ENCODE assay signal across 28 cellular contexts in genomic region chr9:98686961-98687855, GRCh38. TPM values are rescaled to one million over a fixed set of nuclear protein-coding genes. Genes with fewer than 3 reads are reported as not detected.
A peak's percentile ranks its signal among the peaks of the same experiment; 100 is the strongest.
DNase-seq lines count a peak whose midpoint lies in the region; ATAC-seq, FAIRE-seq and TF ChIP-seq lines count a peak whose summit lies in the region.
"Had no signal": no experiment of that assay in that cellular context is flagged by ENCODE, and none has a peak within 500 bp of the region (broad histone marks: within the 10 kb centered on the region; RNA-seq: fewer than 3 reads in every experiment).

No MANE protein-coding gene starts in this region.

- TF ChIP-seq POLR2A in IMR-90 (IDR thresholded peaks at IDR 0.05; ENCODE audit: low read depth, low read length): no peak
- no peak for TF ChIP-seq POLR2A in H1 (IDR thresholded peaks at IDR 0.05; ENCODE audit: control extremely low read depth in 1 of 2, low read depth in 2 of 2, low read length in 2 of 2)
- TF ChIP-seq POLR2A in Peyer's patch (IDR thresholded peaks at IDR 0.05): no peak
- no peak for TF ChIP-seq POLR2A in GM12891 (IDR thresholded peaks at IDR 0.05; ENCODE audit: low read depth, low read length)

- peaks cover 10% of the 10 kb centered on the region for H3K9me1 ChIP-seq in IMR-90 (ENCODE audit: insufficient read depth, low read length)

- H3K23ac ChIP-seq in IMR-90 (ENCODE audit: low read depth, low read length): 0 out of 2 replicates have a peak overlapping the region, but pooled peaks have one; percentile 11
- H3K23ac ChIP-seq in H1 (ENCODE audit: insufficient read length): no peak overlapping the region

- no peak overlapping the region for H2BK120ac ChIP-seq in IMR-90 (ENCODE audit: low read depth, low read length)
- H2BK120ac ChIP-seq in H1 (replicated peaks; ENCODE audit: low read depth, low read length): no peak overlapping the region

- CTCF ChIA-PET in IMR-90 (lab: Yijun Ruan, JAX) (no interaction called here), H1 (lab: Charles Lee; ENCODE audit: partially characterized antibody) (interaction anchor here (1.4 to 1.6 kb wide), 2 partner anchors 9 to 26 kb away, joined by 3 read pairs; no protein-coding TSS in a partner anchor)

- no peak for TF ChIP-seq EP300 in H1 (IDR thresholded peaks at IDR 0.05; ENCODE audit: borderline replicate concordance in 1 of 2, low read depth in 2 of 2, low read length in 2 of 2)

- H3K18ac ChIP-seq in IMR-90 (ENCODE audit: low read depth, low read length) (no peak overlapping the region), H1 (ENCODE audit: extremely low read depth, low read length) (no peak overlapping the region)

- no peak overlapping the region; the same call in 1 of the 2 replicates for H3K4ac ChIP-seq in IMR-90 (ENCODE audit: low read depth, low read length)
- H3K4ac ChIP-seq in H1 (replicated peaks; ENCODE audit: insufficient read length, low read depth, low read length): no peak overlapping the region

- in situ Hi-C loops in IMR-90 (cut with MboI; ENCODE audit: low sequenced_read_pairs): no loop called here

- no peaks in the 10 kb centered on the region for H3K9me3 ChIP-seq in CD4-positive, CD25-positive, alpha-beta regulatory T cell (ENCODE audit: control insufficient read depth in 2 of 2, low read length in 2 of 2)
- H3K9me3 ChIP-seq in IMR-90 (ENCODE audit: control insufficient read depth, insufficient read depth, low read length): no peaks in the 10 kb centered on the region
- no peaks in the 10 kb centered on the region for H3K9me3 ChIP-seq in H1 (ENCODE audit: insufficient read depth in 2 of 2, low read depth in 1 of 2, low read length in 1 of 2)
- no peaks in the 10 kb centered on the region for H3K9me3 ChIP-seq in Peyer's patch
- H3K9me3 ChIP-seq: A549, heart left ventricle, left ventricle myocardium inferior, MG63, mucosa of descending colon, psoas muscle had no signal

- no peak overlapping the region for H2AK9ac ChIP-seq in IMR-90 (replicated peaks; ENCODE audit: low read depth, low read length, poor library complexity)

- no peaks in the 10 kb centered on the region for H3K23me2 ChIP-seq in H1 (ENCODE audit: low read depth, low read length)

- H3K36me3 Mint-ChIP-seq in CD4-positive, CD25-positive, alpha-beta regulatory T cell: no peaks in the 10 kb centered on the region
- H3K36me3 Mint-ChIP-seq in nephron progenitor cell (ENCODE audit: low read depth): no peaks in the 10 kb centered on the region
- no peaks in the 10 kb centered on the region for H3K36me3 Mint-ChIP-seq in stimulated activated naive B cell treated with anti-CD40 and anti-IgM and Interleukin-4, amounts not matched to agents 10 μg/mL and 1 μg/mL and 100 μg/mL, for 72 hours
- H3K36me3 Mint-ChIP-seq: activated naive CD4-positive, alpha-beta T cell treated with anti-CD3 and anti-CD28 coated beads, Interleukin-2, amount 10 ng/mL, durations not matched to agents 7 days and 5 days had no signal

- peak overlapping the region in 2 of 3 donors; percentile 5 to 78 for H3K27ac Mint-ChIP-seq in CD4-positive, CD25-positive, alpha-beta regulatory T cell
- peak overlapping the region; percentile 23 for H3K27ac Mint-ChIP-seq in nephron progenitor cell
- no peak overlapping the region for H3K27ac Mint-ChIP-seq in stimulated activated naive B cell treated with anti-CD40 and anti-IgM and Interleukin-4, amounts not matched to agents 10 μg/mL and 1 μg/mL and 100 μg/mL, for 72 hours
- H3K27ac Mint-ChIP-seq: activated naive CD4-positive, alpha-beta T cell treated with anti-CD3 and anti-CD28 coated beads, Interleukin-2, amount 10 ng/mL, durations not matched to agents 7 days and 5 days; B cell had no signal

- TF ChIP-seq CTCF in IMR-90 (conservative IDR thresholded peaks at IDR 0.05; ENCODE audit: low read depth, low read length) (no peak), H1 (IDR thresholded peaks at IDR 0.05; ENCODE audit: control extremely low read depth in 1 of 3, insufficient read depth in 1 of 3, low read depth in 1 of 3, low read length in 3 of 3) (no peak), nephron progenitor cell (IDR thresholded peaks at IDR 0.05) (no peak), Peyer's patch (IDR thresholded peaks at IDR 0.05) (no peak)

- H3K9me3 Mint-ChIP-seq in CD4-positive, CD25-positive, alpha-beta regulatory T cell: peaks cover 0 to 6% (median 0%) of the 10 kb centered on the region in 7 donors
- H3K9me3 Mint-ChIP-seq in nephron progenitor cell: no peaks in the 10 kb centered on the region
- no peaks in the 10 kb centered on the region for H3K9me3 Mint-ChIP-seq in stimulated activated naive B cell treated with anti-CD40 and anti-IgM and Interleukin-4, amounts not matched to agents 10 μg/mL and 1 μg/mL and 100 μg/mL, for 72 hours
- H3K9me3 Mint-ChIP-seq: activated naive CD4-positive, alpha-beta T cell treated with anti-CD3 and anti-CD28 coated beads, Interleukin-2, amount 10 ng/mL, durations not matched to agents 7 days and 5 days had no signal

- peaks cover 0 to 53% of the 10 kb centered on the region in 2 experiments; a peak in 3 of 4 replicates for H3K79me1 ChIP-seq in IMR-90 (ENCODE audit: low read depth in 1 of 2, low read length in 2 of 2)
- H3K79me1 ChIP-seq in H1 (ENCODE audit: low read depth, low read length): no peaks in the 10 kb centered on the region

- POLR2A ChIA-PET in IMR-90 (lab: Charles Lee; ENCODE audit: unreplicated experiment) (no interaction called here), H1 (lab: Charles Lee; ENCODE audit: partially characterized antibody) (no interaction called here)

- H2BK12ac ChIP-seq in H1 (ENCODE audit: low read depth, low read length): 0 out of 2 replicates have a peak overlapping the region, but pooled peaks have one; percentile 33

- H4K8ac ChIP-seq in IMR-90 (ENCODE audit: low read depth in 2 of 2, low read length in 2 of 2) (0 out of 4 replicates have a peak overlapping the region, but pooled peaks of 1 of the 2 experiments have one; percentile 24), H1 (ENCODE audit: extremely low read depth, insufficient read depth, low read length) (no peak overlapping the region)

- H3K14ac ChIP-seq in IMR-90 (replicated peaks; ENCODE audit: low read depth, low read length): no peak overlapping the region
- no peak overlapping the region for H3K14ac ChIP-seq in H1 (ENCODE audit: insufficient read length)

- H3K4me2 ChIP-seq in IMR-90 (ENCODE audit: low read depth, low read length): no peak overlapping the region
- H3K4me2 ChIP-seq in H1 (ENCODE audit: insufficient read depth in 1 of 2, low read depth in 2 of 2, low read length in 2 of 2): no peak overlapping the region
- H3K4me2 ChIP-seq: A549 had no signal

- no peak overlapping the region for H3K9ac ChIP-seq in IMR-90 (ENCODE audit: low read depth, low read length)
- H3K9ac ChIP-seq in H1 (replicated peaks in 1 of 4; ENCODE audit: extremely low read depth in 1 of 4, low read depth in 3 of 4, low read length in 3 of 4): no peak overlapping the region

- dilution Hi-C loops in IMR-90 (cut with HindIII; ENCODE audit: low sequenced_read_pairs, unreplicated experiment): no loop called here

- FAIRE-seq in H1 (lab: Jason Lieb, UNC) (no peak), GM12891 (lab: Jason Lieb, UNC) (no peak)
- FAIRE-seq: A549 had no signal

- no peak overlapping the region for H2AK5ac ChIP-seq in IMR-90 (ENCODE audit: low read depth, low read length)
- H2AK5ac ChIP-seq in H1 (ENCODE audit: low read depth, low read length): no peak overlapping the region

- intact Hi-C loops in IMR-90 (cut with micrococcal nuclease): no loop called here

- H2BK5ac ChIP-seq in IMR-90 (ENCODE audit: low read depth, low read length, poor library complexity, severe bottlenecking): no peak overlapping the region
- H2BK5ac ChIP-seq in H1 (ENCODE audit: low read depth, low read length): no peak overlapping the region

- H3K4me1 Mint-ChIP-seq in CD4-positive, CD25-positive, alpha-beta regulatory T cell: peaks cover 0 to 4% (median 0%) of the 10 kb centered on the region in 4 donors
- peaks cover 21% of the 10 kb centered on the region for H3K4me1 Mint-ChIP-seq in nephron progenitor cell
- peaks cover 0 to 4% of the 10 kb centered on the region in 2 donors for H3K4me1 Mint-ChIP-seq in stimulated activated naive B cell treated with anti-CD40 and anti-IgM and Interleukin-4, amounts not matched to agents 10 μg/mL and 1 μg/mL and 100 μg/mL, for 72 hours
- H3K4me1 Mint-ChIP-seq: B cell had no signal

- H3K56ac ChIP-seq in IMR-90 (ENCODE audit: extremely low read depth, insufficient read depth, low read length) (no peak overlapping the region), H1 (replicated peaks; ENCODE audit: insufficient read length, low read depth, low read length) (no peak overlapping the region)

- DNase-seq in CD4-positive, CD25-positive, alpha-beta regulatory T cell: no peak
- DNase-seq in IMR-90: no peak
- no peak for DNase-seq in H1 (ENCODE audit: low read depth in 1 of 2, low spot score in 2 of 2)
- DNase-seq in nephron progenitor cell: no peak
- DNase-seq in stimulated activated naive B cell treated with anti-CD40 and anti-IgM and Interleukin-4, amounts not matched to agents 10 μg/mL and 1 μg/mL and 100 μg/mL, for 72 hours: no peak
- DNase-seq in Peyer's patch: no peak
- DNase-seq in GM12891 (ENCODE audit: insufficient read length, low spot score): no peak
- no peak for DNase-seq in superior temporal gyrus (ENCODE audit: extremely low spot score)
- DNase-seq: activated CD4-positive, alpha-beta T cell treated with anti-CD3 and anti-CD28 coated beads for 1 hour; activated naive CD4-positive, alpha-beta T cell treated with anti-CD3 and anti-CD28 coated beads, Interleukin-2, amount 10 ng/mL, durations not matched to agents 7 days and 5 days; activated T-cell treated with anti-CD3 and anti-CD28 coated beads, Interleukin-2, amount 50 U/mL, for 48 hours; anterior cingulate cortex; COR-L47; DND-41; heart left ventricle; left ventricle myocardium inferior; MG63; mucosa of descending colon; NCI-H1436; NCI-H510A treated with DMSO at 0.1 percent for 48 hours; NK-92 treated with Interleukin-12 subunit alpha and Interleukin-12 subunit beta, amount 100 ng/mL, for 24 hours; psoas muscle; stimulated activated CD4-positive, alpha-beta T cell treated with anti-CD3 and anti-CD28 coated beads, Interleukin-1b, Interleukin-23, amount 100 ng/mL, for 48 hours had no signal

- H3K27ac ChIP-seq in CD4-positive, CD25-positive, alpha-beta regulatory T cell (ENCODE audit: insufficient read depth, low read length, poor library complexity, severe bottlenecking): no peak overlapping the region
- H3K27ac ChIP-seq in IMR-90 (ENCODE audit: insufficient read depth, low read length) (no peak overlapping the region), H1 (ENCODE audit: low read depth, low read length) (no peak overlapping the region), Peyer's patch (no peak overlapping the region)
- H3K27ac ChIP-seq: A549, heart left ventricle, left ventricle myocardium inferior, psoas muscle, SK-N-MC, skin epidermis had no signal

- H2AFZ ChIP-seq in IMR-90 (replicated peaks; ENCODE audit: low read length, poor library complexity) (peak overlapping the region; percentile 65), H1 (ENCODE audit: low read length) (no peak overlapping the region)

- WGBS in IMR-90 (ENCODE audit: extremely low coverage in 2 of 2, insufficient read length in 1 of 2), 2 experiments: 83% methylated on average over 3 of the region's 7 CpGs; no CpG with 5 or more reads in 1 of the 2 experiments
- 90% methylated on average over 7 of the region's 7 CpGs; no CpG with 5 or more reads in 1 of the 2 experiments for WGBS in H1 (ENCODE audit: extremely low coverage in 1 of 2, insufficient coverage in 1 of 2, insufficient read length in 1 of 2, insufficient replicate concordance in 2 of 2, low coverage in 1 of 2, low lambda C conversion rate in 2 of 2, missing lambda C conversion rate in 1 of 2), 2 experiments

- no peaks in the 10 kb centered on the region for H3K79me2 ChIP-seq in H1 (ENCODE audit: control insufficient read depth in 1 of 2, insufficient read depth in 2 of 2, low read length in 2 of 2)

- no peak overlapping the region for H3K4me3 Mint-ChIP-seq in CD4-positive, CD25-positive, alpha-beta regulatory T cell
- peak overlapping the region; percentile 3 for H3K4me3 Mint-ChIP-seq in nephron progenitor cell
- no peak overlapping the region for H3K4me3 Mint-ChIP-seq in stimulated activated naive B cell treated with anti-CD40 and anti-IgM and Interleukin-4, amounts not matched to agents 10 μg/mL and 1 μg/mL and 100 μg/mL, for 72 hours
- H3K4me3 Mint-ChIP-seq: activated naive CD4-positive, alpha-beta T cell treated with anti-CD3 and anti-CD28 coated beads, Interleukin-2, amount 10 ng/mL, durations not matched to agents 7 days and 5 days; B cell; neural crest cell had no signal

- no peak overlapping the region for H4K91ac ChIP-seq in IMR-90 (ENCODE audit: insufficient read depth, low read depth, low read length)
- H4K91ac ChIP-seq in H1 (replicated peaks; ENCODE audit: insufficient read length, low read length): no peak overlapping the region

- H4K20me1 ChIP-seq in IMR-90 (ENCODE audit: insufficient read depth, low read length) (peaks cover 41% of the 10 kb centered on the region), H1 (replicated peaks in 1 of 2; ENCODE audit: control insufficient read depth in 1 of 2, insufficient read depth in 2 of 2, low read length in 2 of 2) (no peaks in the 10 kb centered on the region)

- H2BK20ac ChIP-seq in IMR-90 (ENCODE audit: low read depth, low read length): no peak overlapping the region
- H2BK20ac ChIP-seq in H1 (ENCODE audit: low read length): no peak overlapping the region

- no peaks in the 10 kb centered on the region for H3K27me3 ChIP-seq in CD4-positive, CD25-positive, alpha-beta regulatory T cell (ENCODE audit: control insufficient read depth, insufficient read depth, low read length)
- H3K27me3 ChIP-seq in IMR-90 (ENCODE audit: control insufficient read depth, insufficient read depth, low read length) (no peaks in the 10 kb centered on the region; the same call in 1 of the 2 replicates), H1 (replicated peaks in 1 of 4; ENCODE audit: control insufficient read depth in 3 of 4, extremely low read depth in 1 of 4, insufficient read depth in 3 of 4, low read length in 3 of 4) (no peaks in the 10 kb centered on the region), Peyer's patch (no peaks in the 10 kb centered on the region)
- H3K27me3 ChIP-seq: heart left ventricle, MG63 had no signal

- BruUV-seq in IMR-90 (replicated peaks; lab: Mats Ljungman, UMichigan): no TSS peak

- H2BK15ac ChIP-seq in IMR-90 (ENCODE audit: low read depth, low read length) (no peak overlapping the region), H1 (ENCODE audit: low read length) (no peak overlapping the region)

- H4K5ac ChIP-seq in IMR-90 (ENCODE audit: low read depth, low read length): no peak overlapping the region
- no peak overlapping the region for H4K5ac ChIP-seq in H1 (ENCODE audit: insufficient read length, low read depth, low read length)

- no peak overlapping the region for H3K4me3 ChIP-seq in CD4-positive, CD25-positive, alpha-beta regulatory T cell (ENCODE audit: low read depth, low read length)
- no peak overlapping the region for H3K4me3 ChIP-seq in IMR-90 (ENCODE audit: insufficient read depth, low read depth, low read length)
- H3K4me3 ChIP-seq in H1 (ENCODE audit: extremely low read depth in 1 of 4, insufficient read depth in 2 of 4, low read depth in 3 of 4, low read length in 4 of 4): no peak overlapping the region
- H3K4me3 ChIP-seq in Peyer's patch: no peak overlapping the region
- H3K4me3 ChIP-seq: A549, heart left ventricle, left ventricle myocardium inferior, MG63, mucosa of descending colon, psoas muscle, SK-N-MC, skin epidermis had no signal

- ATAC-seq in CD4-positive, CD25-positive, alpha-beta regulatory T cell (ENCODE audit: low read depth in 2 of 2): no peak
- ATAC-seq in IMR-90 (ENCODE audit: low read depth): no peak
- no peak for ATAC-seq in stimulated activated naive B cell treated with anti-CD40 and anti-IgM and Interleukin-4, amounts not matched to agents 10 μg/mL and 1 μg/mL and 100 μg/mL, for 72 hours (replicated peaks)
- ATAC-seq: A549, heart left ventricle, mucosa of descending colon, psoas muscle had no signal

- H3K4me1 ChIP-seq in CD4-positive, CD25-positive, alpha-beta regulatory T cell (ENCODE audit: control insufficient read depth, insufficient read depth, low read length, poor library complexity, severe bottlenecking): no peaks in the 10 kb centered on the region
- H3K4me1 ChIP-seq in IMR-90 (ENCODE audit: control insufficient read depth, insufficient read depth, low read length) (peaks cover 6% of the 10 kb centered on the region), H1 (replicated peaks in 1 of 4; ENCODE audit: control insufficient read depth in 3 of 4, insufficient read depth in 4 of 4, low read length in 3 of 4) (no peaks in the 10 kb centered on the region; a peak in 1 of 7 replicates), Peyer's patch (no peaks in the 10 kb centered on the region)
- H3K4me1 ChIP-seq: A549, heart left ventricle, left ventricle myocardium inferior, psoas muscle had no signal

- H3K36me3 ChIP-seq in CD4-positive, CD25-positive, alpha-beta regulatory T cell (ENCODE audit: control insufficient read depth, insufficient read depth, low read length): no peaks in the 10 kb centered on the region
- H3K36me3 ChIP-seq in IMR-90 (ENCODE audit: control insufficient read depth, insufficient read depth, low read length) (no peaks in the 10 kb centered on the region), H1 (ENCODE audit: control insufficient read depth in 2 of 4, insufficient read depth in 4 of 4, low read length in 3 of 4) (no peaks in the 10 kb centered on the region), Peyer's patch (no peaks in the 10 kb centered on the region)
- H3K36me3 ChIP-seq: heart left ventricle, left ventricle myocardium inferior, MG63 had no signal

- no peak for TF ChIP-seq RAD21 in IMR-90 (IDR thresholded peaks at IDR 0.05; ENCODE audit: low read length)
- no peak for TF ChIP-seq RAD21 in H1 (IDR thresholded peaks at IDR 0.05 in 1 of 2, conservative IDR thresholded peaks at IDR 0.05 in 1 of 2; ENCODE audit: low read depth in 2 of 2, low read length in 2 of 2)

- no peaks in the 10 kb centered on the region for H3K27me3 Mint-ChIP-seq in CD4-positive, CD25-positive, alpha-beta regulatory T cell
- H3K27me3 Mint-ChIP-seq in nephron progenitor cell (ENCODE audit: low read depth, poor library complexity): peaks cover 24% of the 10 kb centered on the region
- H3K27me3 Mint-ChIP-seq in stimulated activated naive B cell treated with anti-CD40 and anti-IgM and Interleukin-4, amounts not matched to agents 10 μg/mL and 1 μg/mL and 100 μg/mL, for 72 hours: no peaks in the 10 kb centered on the region

RNA-seq across cellular contexts. Expression of gene GABBR2, which starts 21.5 kb away (rescaled TPM):
- not detected for total RNA-seq in CD4-positive, CD25-positive, alpha-beta regulatory T cell
- not detected for polyA plus RNA-seq in CD4-positive, CD25-positive, alpha-beta regulatory T cell
- total RNA-seq in IMR-90 (2012; rRNA removed) (19.4 and 20.3 TPM in 2 replicates), Peyer's patch (not detected)
- polyA plus RNA-seq in IMR-90 (2012; rRNA removed) (14.2 and 15.4 TPM in 2 replicates), H1 (2011; rRNA removed) (0.50 and 0.52 TPM in 2 replicates)
- polyA plus RNA-seq in IMR-90 (2012; cell fraction: cytosol; rRNA removed): 9.2 and 11.7 TPM in 2 replicates
- 5.3 and 6.3 TPM in 2 replicates for polyA plus RNA-seq in IMR-90 (2012; cell fraction: nucleus; rRNA removed; ENCODE audit: low replicate concordance)
- 1.2 and 1.5 TPM in 2 replicates for total RNA-seq in H1 (2021; fragmentation: NEBNext Ultra II Directional; extraction: Animal tissue kit (Norgen Biotek cat#: 25700))
- 0.37 TPM for polyA plus RNA-seq in H1 (2011; cell fraction: cytosol; rRNA removed)
- 2.0 TPM for polyA plus RNA-seq in H1 (2011; cell fraction: nucleus; rRNA removed)
- polyA plus RNA-seq in H1 (2012, experiment 1 of 2): 0.62 to 1.3 TPM (median 1.3 TPM) in 4 replicates
- 0.37 TPM for polyA plus RNA-seq in H1 (2012, experiment 2 of 2)
- 1.6 TPM for polyA plus RNA-seq in H1 (2013, experiment 1 of 2)
- polyA plus RNA-seq in H1 (2013, experiment 2 of 2): 1.8 TPM
- polyA minus RNA-seq in H1 (2011; rRNA and poly(A)+ RNA removed): 1.7 and 3.6 TPM in 2 replicates
- 1.5 TPM for polyA minus RNA-seq in H1 (2011; cell fraction: cytosol; rRNA and poly(A)+ RNA removed)
- polyA minus RNA-seq in H1 (2011; cell fraction: nucleus; rRNA and poly(A)+ RNA removed): 0.90 TPM
- 0.01 TPM for polyA plus RNA-seq in GM12891 (2012; ENCODE audit: low read depth, missing spikeins)
- total RNA-seq: B cell had no signal
